Comparison of ENCODE assay signal across 8 cellular contexts in genomic region chr19:34172661-34173144, GRCh38. TPM values are rescaled to one million over a fixed set of nuclear protein-coding genes. Genes with fewer than 3 reads are reported as not detected.
DNase-seq lines count a peak whose midpoint lies in the region; ATAC-seq and TF ChIP-seq lines count a peak whose summit lies in the region.

No MANE protein-coding gene starts in this region.

- peaks cover 4% of the 10 kb centered on the region for H3K27me3 Mint-ChIP-seq in type B pancreatic cell

- peaks cover 27% of the 10 kb centered on the region for H3K4me1 Mint-ChIP-seq in type B pancreatic cell (ENCODE audit: unreplicated experiment)

- H3K9me3 Mint-ChIP-seq in type B pancreatic cell = no peaks in the 10 kb centered on the region

- ATAC-seq in HG02884 (IDR thresholded peaks at IDR 0.05; ENCODE audit: unreplicated experiment) = peak; percentile 18

- peak overlapping the region; percentile 74 for H3K4me3 ChIP-seq in mononuclear cell (ENCODE audit: low read length)

- no peak for TF ChIP-seq CTCF in type B pancreatic cell (conservative IDR thresholded peaks at IDR 0.05)

- H3K36me3 Mint-ChIP-seq in type B pancreatic cell = peaks cover 12% of the 10 kb centered on the region

- peak overlapping the region; percentile 96 for H3K4me3 Mint-ChIP-seq in type B pancreatic cell

- no peaks in the 10 kb centered on the region for H3K27me3 ChIP-seq in mononuclear cell (ENCODE audit: insufficient read depth, low read length)

- DNase-seq in activated T-cell treated with anti-CD3 and anti-CD28 coated beads for 4 hours (peak; percentile 11), RPMI8226 (peak; percentile 26), ecto neural progenitor cell (ENCODE audit: low spot score) (peak; percentile 67), type B pancreatic cell (ENCODE audit: extremely low spot score, unreplicated experiment) (no peak), NCI-H1048 (lab: John Stamatoyannopoulos, UW) (no peak)
- no peak for DNase-seq in activated T-cell treated with anti-CD3 and anti-CD28 coated beads, Interleukin-2, amount 50 U/mL, for 1 hour

- no peaks in the 10 kb centered on the region for H3K9me3 ChIP-seq in mononuclear cell (ENCODE audit: low read depth, low read length)

- peaks cover 40% of the 10 kb centered on the region for H3K4me1 ChIP-seq in mononuclear cell (ENCODE audit: insufficient read depth, low read length)

- peak overlapping the region; percentile 99 for H3K27ac Mint-ChIP-seq in type B pancreatic cell

RNA-seq across cellular contexts. Expression of gene LSM14A, which starts 0.4 kb away (rescaled TPM):
- 191 TPM for total RNA-seq in mononuclear cell
- total RNA-seq in type B pancreatic cell (ENCODE audit: low replicate concordance) = 112 and 123 TPM in 2 replicates

Comparison
In these comparisons a context has a peak if more than half of its experiments do, and no peak if none do; other contexts are left out.
1. DNase-seq: peak in activated T-cell treated with anti-CD3 and anti-CD28 coated beads for 4 hours (single experiment), RPMI8226 (single experiment) and ecto neural progenitor cell (single experiment); none in activated T-cell treated with anti-CD3 and anti-CD28 coated beads, Interleukin-2, amount 50 U/mL, for 1 hour (single experiment), type B pancreatic cell (single experiment) and NCI-H1048 (single experiment).